1 cellular context compared by ENCODE assay signal in genomic region chr3:169667380-169667671, GRCh38.
TF ChIP-seq lines count a peak whose summit lies in the region.

No MANE protein-coding gene starts in this region.

TF ChIP-seq in SK-N-SH treated with all-trans-retinoic acid at 6 μM for 48 hours, 23 proteins besides CTCF, POLR2A, EP300 and RAD21 (continued from another document):
- TF ChIP-seq TSHZ2 (CRISPR knock-in tag; IDR thresholded peaks at IDR 0.05) (no peak), ZNF8 (CRISPR knock-in tag; IDR thresholded peaks at IDR 0.05) (no peak), SNAI2 (CRISPR knock-in tag; IDR thresholded peaks at IDR 0.05) (no peak), ZNF70 (CRISPR knock-in tag; IDR thresholded peaks at IDR 0.05) (no peak), POU6F1 (CRISPR knock-in tag; IDR thresholded peaks at IDR 0.05; ENCODE audit: borderline replicate concordance, low read depth) (no peak), PATZ1 (CRISPR knock-in tag; IDR thresholded peaks at IDR 0.05; ENCODE audit: borderline replicate concordance) (no peak), ZFP3 (CRISPR knock-in tag; IDR thresholded peaks at IDR 0.05) (no peak), RARB (CRISPR knock-in tag; IDR thresholded peaks at IDR 0.05) (no peak), ISL1 (CRISPR knock-in tag; IDR thresholded peaks at IDR 0.05) (no peak), CSDC2 (CRISPR knock-in tag; IDR thresholded peaks at IDR 0.05) (no peak)
- TF ChIP-seq, protein P1, sequence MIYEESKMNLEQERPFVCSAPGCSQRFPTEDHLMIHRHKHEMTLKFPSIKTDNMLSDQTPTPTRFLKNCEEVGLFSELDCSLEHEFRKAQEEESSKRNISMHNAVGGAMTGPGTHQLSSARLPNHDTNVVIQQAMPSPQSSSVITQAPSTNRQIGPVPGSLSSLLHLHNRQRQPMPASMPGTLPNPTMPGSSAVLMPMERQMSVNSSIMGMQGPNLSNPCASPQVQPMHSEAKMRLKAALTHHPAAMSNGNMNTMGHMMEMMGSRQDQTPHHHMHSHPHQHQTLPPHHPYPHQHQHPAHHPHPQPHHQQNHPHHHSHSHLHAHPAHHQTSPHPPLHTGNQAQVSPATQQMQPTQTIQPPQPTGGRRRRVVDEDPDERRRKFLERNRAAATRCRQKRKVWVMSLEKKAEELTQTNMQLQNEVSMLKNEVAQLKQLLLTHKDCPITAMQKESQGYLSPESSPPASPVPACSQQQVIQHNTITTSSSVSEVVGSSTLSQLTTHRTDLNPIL (CRISPR knock-in tag; IDR thresholded peaks at IDR 0.05; ENCODE audit: low read depth), result no peak
